In the genomic region with DNA sequence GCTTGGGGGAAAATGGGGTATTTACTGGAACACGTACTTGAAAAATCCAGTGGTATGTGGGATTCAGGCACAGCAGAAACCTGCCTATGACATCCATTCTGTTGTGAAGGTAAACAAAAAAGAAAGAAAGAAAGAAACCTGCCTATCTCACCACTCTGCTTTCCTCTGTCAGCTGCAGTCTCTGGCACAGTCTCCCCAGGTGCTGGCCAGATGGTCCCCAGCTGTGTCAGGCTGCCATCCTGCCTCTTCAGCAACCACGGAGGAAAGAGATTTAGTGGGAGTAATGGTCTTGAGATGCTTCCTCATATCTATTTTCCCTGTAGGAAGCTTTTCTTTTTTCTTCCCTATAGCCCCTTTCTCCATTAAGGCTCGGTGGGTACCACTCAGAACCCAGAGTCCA, we compare ENCODE assay signal across 18 cellular contexts. TPM values are rescaled to one million over a fixed set of nuclear protein-coding genes. Genes with fewer than 3 reads are reported as not detected.
DNase-seq lines count a peak whose midpoint lies in the region; TF ChIP-seq lines count a peak whose summit lies in the region.
"Had no signal": no experiment of that assay in that cellular context is flagged by ENCODE, and none has a peak within 500 bp of the region (broad histone marks: within the 10 kb centered on the region; RNA-seq: fewer than 3 reads in every experiment).

No MANE protein-coding gene starts in this region.

- H3K27ac ChIP-seq in CD8-positive, alpha-beta memory T cell (ENCODE audit: low read depth, low read length) = no peak overlapping the region
- H3K27ac ChIP-seq: vagina had no signal

- POLR2A ChIA-PET in CD8-positive, alpha-beta memory T cell (lab: Charles Lee) = no interaction called here

- H3K9me3 Mint-ChIP-seq in CD8-positive, alpha-beta memory T cell = peaks cover 0 to 2% (median 0%) of the 10 kb centered on the region in 5 donors
- no peaks in the 10 kb centered on the region for H3K9me3 Mint-ChIP-seq in immature natural killer cell
- H3K9me3 Mint-ChIP-seq in Calu3 (ENCODE audit: low read depth, unreplicated experiment) = no peaks in the 10 kb centered on the region
- peaks cover 0 to 8% (median 2%) of the 10 kb centered on the region in 7 donors for H3K9me3 Mint-ChIP-seq in CD14-positive monocyte

- no peaks in the 10 kb centered on the region for H3K9me3 ChIP-seq in CD8-positive, alpha-beta memory T cell (ENCODE audit: low read length)
- H3K9me3 ChIP-seq: pancreas, vagina had no signal

- H3K4me3 Mint-ChIP-seq in CD8-positive, alpha-beta memory T cell = peak overlapping the region in 4 of 7 donors; percentile 24 to 86 (median 46)
- H3K4me3 Mint-ChIP-seq in immature natural killer cell (peak overlapping the region in 3 of 5 donors; percentile 47 to 93 (median 57)), Calu3 (ENCODE audit: low read depth, unreplicated experiment) (no peak overlapping the region), CD14-positive monocyte (no peak overlapping the region)

- H3K36me3 ChIP-seq in CD8-positive, alpha-beta memory T cell (ENCODE audit: insufficient read depth, low read length) = no peaks in the 10 kb centered on the region
- H3K36me3 ChIP-seq: pancreas, vagina had no signal

- H3K4me1 ChIP-seq in CD8-positive, alpha-beta memory T cell (ENCODE audit: insufficient read depth, low read length) = peaks cover 29% of the 10 kb centered on the region

- DNase-seq in NCI-H2107 treated with DMSO at 0.1 percent for 48 hours (lab: John Stamatoyannopoulos, UW; ENCODE audit: unreplicated experiment) (peak; percentile 19), NCI-H2107 (lab: John Stamatoyannopoulos, UW) (no peak), NCI-H524 treated with DMSO at 0.1 percent for 48 hours (lab: John Stamatoyannopoulos, UW) (peak; percentile 39), immature natural killer cell (no peak), Calu3 (no peak), CD14-positive monocyte (ENCODE audit: low spot score) (no peak), SKM-1 (lab: John Stamatoyannopoulos, UW; ENCODE audit: unreplicated experiment) (no peak)
- no peak for DNase-seq in CD8-positive, alpha-beta memory T cell
- DNase-seq: activated CD4-positive, alpha-beta T cell treated with anti-CD3 and anti-CD28 coated beads for 36 hours; caudate nucleus; effector memory CD4-positive, alpha-beta T cell; hippocampal formation; kidney glomerular epithelial cell; NCI-H1417 treated with DMSO at 0.1 percent for 48 hours; pancreas; stimulated activated naive CD4-positive, alpha-beta T cell treated with Interleukin-2 at 50 U/mL for 16 hours; T1000 had no signal

- H3K4me3 ChIP-seq in CD8-positive, alpha-beta memory T cell (ENCODE audit: low read length) = no peak overlapping the region
- H3K4me3 ChIP-seq: pancreas, vagina had no signal

- no peaks in the 10 kb centered on the region for H3K27me3 ChIP-seq in CD8-positive, alpha-beta memory T cell (ENCODE audit: insufficient read depth, low read length, poor library complexity, severe bottlenecking)
- H3K27me3 ChIP-seq: pancreas, vagina had no signal

- peaks cover 29 to 33% (median 31%) of the 10 kb centered on the region in 3 donors for H3K4me1 Mint-ChIP-seq in CD8-positive, alpha-beta memory T cell
- H3K4me1 Mint-ChIP-seq in immature natural killer cell = peaks cover 34 to 36% of the 10 kb centered on the region in 2 donors
- peaks cover 24% of the 10 kb centered on the region for H3K4me1 Mint-ChIP-seq in Calu3 (ENCODE audit: low read depth, unreplicated experiment)
- H3K4me1 Mint-ChIP-seq in CD14-positive monocyte = peaks cover 33% of the 10 kb centered on the region

- H3K36me3 Mint-ChIP-seq in CD8-positive, alpha-beta memory T cell = peaks cover 0 to 13% (median 7%) of the 10 kb centered on the region in 3 donors
- H3K36me3 Mint-ChIP-seq in immature natural killer cell = no peaks in the 10 kb centered on the region
- H3K36me3 Mint-ChIP-seq in Calu3 (ENCODE audit: insufficient read depth, unreplicated experiment) = peaks cover 25% of the 10 kb centered on the region
- H3K36me3 Mint-ChIP-seq in CD14-positive monocyte = peaks cover 0 to 2% of the 10 kb centered on the region in 2 donors

- H3K27me3 Mint-ChIP-seq in CD8-positive, alpha-beta memory T cell = peaks cover 0 to 2% of the 10 kb centered on the region in 2 donors
- H3K27me3 Mint-ChIP-seq in immature natural killer cell (ENCODE audit: low read depth in 3 of 3) = peaks cover 3 to 5% (median 5%) of the 10 kb centered on the region in 3 donors
- peaks cover 37% of the 10 kb centered on the region for H3K27me3 Mint-ChIP-seq in Calu3 (ENCODE audit: unreplicated experiment)
- H3K27me3 Mint-ChIP-seq in CD14-positive monocyte (ENCODE audit: low read depth in 3 of 3) = peaks cover 0 to 10% (median 6%) of the 10 kb centered on the region in 3 donors
- H3K27me3 Mint-ChIP-seq: activated CD4-positive, alpha-beta T cell treated with anti-CD3 and anti-CD28 coated beads for 36 hours had no signal

- intact Hi-C loops in Calu3 (cut with micrococcal nuclease; ENCODE audit: unreplicated experiment) = no loop called here
- intact Hi-C loops in CD14-positive monocyte (cut with micrococcal nuclease) = no loop called here

- peak overlapping the region in 5 of 8 donors; percentile 14 to 88 (median 45) for H3K27ac Mint-ChIP-seq in CD8-positive, alpha-beta memory T cell
- H3K27ac Mint-ChIP-seq in immature natural killer cell (peak overlapping the region in 2 of 6 donors; percentile 64 to 65), Calu3 (ENCODE audit: unreplicated experiment) (no peak overlapping the region), CD14-positive monocyte (no peak overlapping the region)
- H3K27ac Mint-ChIP-seq: activated CD4-positive, alpha-beta T cell treated with anti-CD3 and anti-CD28 coated beads for 36 hours had no signal

- TF ChIP-seq CTCF in Calu3 (IDR thresholded peaks at IDR 0.05; ENCODE audit: unreplicated experiment) (no peak), CD14-positive monocyte (IDR thresholded peaks at IDR 0.05) (no peak)

- BruUV-seq in Calu3 (replicated peaks; lab: Mats Ljungman, UMichigan) = no TSS peak

- CTCF ChIA-PET in CD8-positive, alpha-beta memory T cell (lab: Charles Lee) = no interaction called here
- CTCF ChIA-PET in Calu3 (lab: Charles Lee) = no interaction called here

RNA-seq across cellular contexts. Expression of a gene that starts 2.5 kb away (rescaled TPM):
- total RNA-seq in CD8-positive, alpha-beta memory T cell = 1 to 10 TPM; 6.6 to 9.5 TPM
- polyA plus RNA-seq in CD8-positive, alpha-beta memory T cell = 7.6 TPM
- polyA plus RNA-seq in immature natural killer cell (10 to 100 TPM in 1 of 3 donors, 1 to 10 TPM in 2; 5.0 to 10.7 (median 6.6) TPM), CD14-positive monocyte (1 to 10 TPM; 4.1 to 5.8 TPM)
- total RNA-seq in Calu3 (2022) = 13.1 and 16.3 TPM in 2 replicates

Comparison
In these comparisons a context has a peak if more than half of its experiments do, and no peak if none do; other contexts are left out.
1. DNase-seq: peak in NCI-H2107 treated with DMSO at 0.1 percent for 48 hours (single experiment) and NCI-H524 treated with DMSO at 0.1 percent for 48 hours (single experiment); none in NCI-H2107 (single experiment), CD8-positive, alpha-beta memory T cell (0 of 5), immature natural killer cell (0 of 3), Calu3 (single experiment), CD14-positive monocyte (single experiment) and SKM-1 (single experiment).
2. H3K27ac Mint-ChIP-seq: peak in CD8-positive, alpha-beta memory T cell (5 of 8); none in Calu3 (single experiment) and CD14-positive monocyte (0 of 7).
3. H3K4me3 Mint-ChIP-seq: peak in CD8-positive, alpha-beta memory T cell (4 of 7) and immature natural killer cell (3 of 5); none in Calu3 (single experiment) and CD14-positive monocyte (0 of 2).